32 cellular contexts compared by ENCODE assay signal in the genomic region with DNA sequence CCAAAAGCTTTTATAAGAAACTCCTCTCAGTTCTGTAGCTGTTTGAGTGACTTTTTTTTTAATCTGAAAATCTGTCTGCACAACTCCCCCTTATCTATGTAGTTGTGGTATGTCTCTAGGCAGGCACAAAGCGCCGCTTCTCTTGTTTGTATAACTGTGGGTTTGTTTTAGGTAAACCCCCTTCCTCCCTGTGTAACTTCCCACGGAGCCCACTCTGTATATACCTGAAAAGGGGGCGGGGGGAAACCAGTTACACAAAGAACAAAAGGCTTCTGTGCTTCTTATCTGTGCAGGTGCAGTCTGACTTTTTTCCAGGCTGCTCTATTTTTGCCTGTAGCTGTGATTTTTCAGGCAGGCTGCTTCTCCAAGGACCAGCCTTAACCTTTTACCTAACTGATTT. TPM values are rescaled to one million over a fixed set of nuclear protein-coding genes. Genes with fewer than 3 reads are reported as not detected.
"Had no signal": no experiment of that assay in that cellular context is flagged by ENCODE, and none has a peak within 500 bp of the region (broad histone marks: within the 10 kb centered on the region; RNA-seq: fewer than 3 reads in every experiment).

No MANE protein-coding gene starts in this region.

- H3K27ac ChIP-seq: heart right ventricle, left lung, lower lobe of right lung, neutrophil, ovary, prostate gland, sigmoid colon, spleen, suprapubic skin, thoracic aorta, tibial artery, upper lobe of right lung had no signal

- H3K9me3 Mint-ChIP-seq: nephron; stimulated activated naive CD8-positive, alpha-beta T cell treated with anti-CD3 and anti-CD28 coated beads, Interleukin-15, Interleukin-2, amounts not matched to agents 100 ng/mL and 50 ng/mL, for 24 hours had no signal

- H3K36me3 ChIP-seq: heart right ventricle, left lung, lower lobe of right lung, neutrophil, ovary, prostate gland, sigmoid colon, spleen, suprapubic skin, thoracic aorta, tibial artery, upper lobe of right lung had no signal

- H3K27me3 Mint-ChIP-seq: naive thymus-derived CD8-positive, alpha-beta T cell; stimulated activated naive CD8-positive, alpha-beta T cell treated with anti-CD3 and anti-CD28 coated beads, Interleukin-15, Interleukin-2, amounts not matched to agents 100 ng/mL and 50 ng/mL, for 24 hours had no signal

- H3K4me3 Mint-ChIP-seq: naive thymus-derived CD8-positive, alpha-beta T cell; nephron; neural crest cell; stimulated activated effector memory CD8-positive, alpha-beta T cell treated with anti-CD3 and anti-CD28 coated beads, Interleukin-12 subunit alpha, Interleukin-12 subunit beta, amount 100 ng/mL, for 72 hours; stimulated activated naive CD8-positive, alpha-beta T cell treated with anti-CD3 and anti-CD28 coated beads, Interleukin-15, Interleukin-2, amounts not matched to agents 100 ng/mL and 50 ng/mL, for 24 hours had no signal

- H3K36me3 Mint-ChIP-seq: naive thymus-derived CD8-positive, alpha-beta T cell; stimulated activated effector memory CD8-positive, alpha-beta T cell treated with anti-CD3 and anti-CD28 coated beads, Interleukin-12 subunit alpha, Interleukin-12 subunit beta, amount 100 ng/mL, for 72 hours had no signal

- H3K4me1 ChIP-seq: heart right ventricle, left lung, lower lobe of right lung, prostate gland, sigmoid colon, spleen, suprapubic skin, tibial artery, upper lobe of right lung had no signal

- H3K9me3 ChIP-seq: heart right ventricle, left lung, lower lobe of right lung, neutrophil, ovary, prostate gland, sigmoid colon, suprapubic skin, thoracic aorta, tibial artery, upper lobe of right lung had no signal

- H3K27ac Mint-ChIP-seq: naive thymus-derived CD8-positive, alpha-beta T cell; nephron; stimulated activated effector memory CD8-positive, alpha-beta T cell treated with anti-CD3 and anti-CD28 coated beads, Interleukin-12 subunit alpha, Interleukin-12 subunit beta, amount 100 ng/mL, for 72 hours; stimulated activated naive CD8-positive, alpha-beta T cell treated with anti-CD3 and anti-CD28 coated beads, Interleukin-15, Interleukin-2, amounts not matched to agents 100 ng/mL and 50 ng/mL, for 24 hours had no signal

- ATAC-seq: heart right ventricle; left colon; left lung; lower lobe of right lung; naive thymus-derived CD8-positive, alpha-beta T cell; right cardiac atrium; stimulated activated effector memory CD8-positive, alpha-beta T cell treated with anti-CD3 and anti-CD28 coated beads, Interleukin-12 subunit alpha, Interleukin-12 subunit beta, amount 100 ng/mL, for 72 hours; upper lobe of right lung had no signal

- DNase-seq: heart right ventricle; hippocampal formation; kidney; left colon; left lung; lower lobe of right lung; mammary epithelial cell; mesenchymal stem cell; naive thymus-derived CD8-positive, alpha-beta T cell; ovary; retina; right cardiac atrium; sigmoid colon; small intestine; spleen; stimulated activated CD4-positive, alpha-beta T cell treated with anti-CD3 and anti-CD28 coated beads, Interleukin-4, amount 100 ng/mL, for 24 hours; stimulated activated naive CD4-positive, alpha-beta T cell; tibial artery; trophoblast cell; upper lobe of right lung had no signal

- H3K27me3 ChIP-seq: heart right ventricle, left lung, neutrophil, ovary, sigmoid colon, spleen, suprapubic skin, tibial artery, upper lobe of right lung had no signal

- H3K4me3 ChIP-seq: heart right ventricle, left lung, lower lobe of right lung, ovary, prostate gland, sigmoid colon, spleen, suprapubic skin, thoracic aorta, tibial artery, upper lobe of right lung had no signal

- H3K4me1 Mint-ChIP-seq: naive thymus-derived CD8-positive, alpha-beta T cell; nephron; neural crest cell; stimulated activated effector memory CD8-positive, alpha-beta T cell treated with anti-CD3 and anti-CD28 coated beads, Interleukin-12 subunit alpha, Interleukin-12 subunit beta, amount 100 ng/mL, for 72 hours had no signal

RNA-seq across cellular contexts. Expression of gene OR10AG1, which starts 13.2 kb away (rescaled TPM):
- total RNA-seq: heart right ventricle; kidney; left colon; left lung; liver; lower lobe of right lung; mammary epithelial cell; mucosa of gallbladder; naive thymus-derived CD8-positive, alpha-beta T cell; omental fat pad; ovary; prostate gland; right cardiac atrium; sigmoid colon; spleen; subcutaneous adipose tissue; suprapubic skin; thoracic aorta; upper lobe of right lung had no signal
- polyA plus RNA-seq: heart right ventricle; liver; mammary epithelial cell; naive thymus-derived CD8-positive, alpha-beta T cell; ovary; right cardiac atrium; sigmoid colon; small intestine; spleen had no signal

RNA-seq across cellular contexts. Expression of gene OR5I1, which starts 20.3 kb away (rescaled TPM):
- total RNA-seq: heart right ventricle; kidney; left colon; left lung; liver; lower lobe of right lung; mammary epithelial cell; mucosa of gallbladder; naive thymus-derived CD8-positive, alpha-beta T cell; neural crest cell; omental fat pad; ovary; prostate gland; right cardiac atrium; sigmoid colon; spleen; subcutaneous adipose tissue; suprapubic skin; thoracic aorta; upper lobe of right lung had no signal
- polyA plus RNA-seq: heart right ventricle; liver; mammary epithelial cell; naive thymus-derived CD8-positive, alpha-beta T cell; ovary; right cardiac atrium; sigmoid colon; small intestine; spleen had no signal

RNA-seq across cellular contexts. Expression of gene OR5F1, which starts 37.9 kb away (rescaled TPM):
- total RNA-seq: heart right ventricle; kidney; left colon; left lung; liver; lower lobe of right lung; mammary epithelial cell; mucosa of gallbladder; naive thymus-derived CD8-positive, alpha-beta T cell; neural crest cell; omental fat pad; ovary; prostate gland; right cardiac atrium; sigmoid colon; spleen; subcutaneous adipose tissue; suprapubic skin; thoracic aorta; upper lobe of right lung had no signal
- polyA plus RNA-seq: heart right ventricle; liver; mammary epithelial cell; naive thymus-derived CD8-positive, alpha-beta T cell; ovary; right cardiac atrium; sigmoid colon; small intestine; spleen had no signal

RNA-seq across cellular contexts. Expression of gene OR5W2, which starts 42.1 kb away (rescaled TPM):
- total RNA-seq: heart right ventricle; kidney; left colon; left lung; liver; lower lobe of right lung; mammary epithelial cell; mucosa of gallbladder; naive thymus-derived CD8-positive, alpha-beta T cell; neural crest cell; omental fat pad; ovary; prostate gland; right cardiac atrium; sigmoid colon; spleen; subcutaneous adipose tissue; suprapubic skin; thoracic aorta; upper lobe of right lung had no signal
- polyA plus RNA-seq: heart right ventricle; liver; mammary epithelial cell; naive thymus-derived CD8-positive, alpha-beta T cell; ovary; right cardiac atrium; sigmoid colon; small intestine; spleen had no signal
